ENCODE assay signal across 10 cellular contexts in the genomic region with DNA sequence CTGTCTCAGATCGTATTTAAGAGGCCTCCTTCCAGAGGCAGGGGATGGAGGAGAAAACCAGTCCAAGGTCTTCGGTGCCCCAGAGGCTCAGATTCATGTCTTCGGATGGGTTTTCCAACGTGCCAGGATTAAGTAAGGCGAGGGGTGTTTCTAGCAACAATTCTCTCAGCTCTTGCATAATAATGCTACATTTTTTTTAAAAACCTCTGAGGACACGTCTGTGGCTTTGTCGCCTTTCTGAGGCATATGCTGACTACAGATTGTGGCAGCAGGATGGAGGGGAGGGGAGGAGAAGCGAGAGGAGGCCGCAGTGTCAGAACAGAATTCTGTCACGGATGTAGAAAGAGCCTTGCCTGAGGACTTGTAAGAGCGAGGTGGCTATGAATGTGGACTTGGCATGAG. TPM values are rescaled to one million over a fixed set of nuclear protein-coding genes. Genes with fewer than 3 reads are reported as not detected.
DNase-seq lines count a peak whose midpoint lies in the region; ATAC-seq and FAIRE-seq lines count a peak whose summit lies in the region.
"Had no signal": no experiment of that assay in that cellular context is flagged by ENCODE, and none has a peak within 500 bp of the region (broad histone marks: within the 10 kb centered on the region; RNA-seq: fewer than 3 reads in every experiment).

No MANE protein-coding gene starts in this region.

- peaks cover 86% of the 10 kb centered on the region for H3K4me1 ChIP-seq in CD4-positive, CD25-positive, alpha-beta regulatory T cell (ENCODE audit: control insufficient read depth, insufficient read depth, low read length, poor library complexity, severe bottlenecking)

- H3K4me3 ChIP-seq in CD4-positive, CD25-positive, alpha-beta regulatory T cell (ENCODE audit: low read depth, low read length), result peak overlapping the region; percentile 85
- H3K4me3 ChIP-seq: SJSA1 had no signal

- peak; percentile 65 to 92 (median 86) for DNase-seq in CD4-positive, CD25-positive, alpha-beta regulatory T cell
- peak; percentile 67 for DNase-seq in NCI-H446 treated with DMSO at 0.1 percent for 48 hours (lab: John Stamatoyannopoulos, UW)
- DNase-seq in activated T-cell treated with anti-CD3 and anti-CD28 coated beads for 24 hours (ENCODE audit: low read depth), result peak; percentile 70
- peak; percentile 93 for DNase-seq in natural killer cell treated with Interleukin-12 subunit alpha and Interleukin-12 subunit beta and Interleukin-15 and Interleukin-18, amount 100 ng/mL, for 72 hours (ENCODE audit: low spot score)
- DNase-seq in superior temporal gyrus (ENCODE audit: extremely low spot score), result no peak
- no peak for DNase-seq in frontal cortex (ENCODE audit: low spot score in 2 of 2)
- DNase-seq in NCI-H526 treated with DMSO at 0.1 percent for 48 hours (lab: John Stamatoyannopoulos, UW), result no peak
- DNase-seq in GM19240 (ENCODE audit: insufficient read length, low spot score), result no peak

- peaks cover 6% of the 10 kb centered on the region for H3K27me3 Mint-ChIP-seq in CD4-positive, CD25-positive, alpha-beta regulatory T cell
- peaks cover 5 to 9% of the 10 kb centered on the region in 2 donors for H3K27me3 Mint-ChIP-seq in natural killer cell treated with Interleukin-12 subunit alpha and Interleukin-12 subunit beta and Interleukin-15 and Interleukin-18, amount 100 ng/mL, for 72 hours

- H3K27ac ChIP-seq in CD4-positive, CD25-positive, alpha-beta regulatory T cell (ENCODE audit: insufficient read depth, low read length, poor library complexity, severe bottlenecking), result peak overlapping the region; percentile 99
- H3K27ac ChIP-seq: SJSA1 had no signal

- H3K4me1 Mint-ChIP-seq in CD4-positive, CD25-positive, alpha-beta regulatory T cell, result peaks cover 15 to 92% (median 50%) of the 10 kb centered on the region in 4 donors
- H3K4me1 Mint-ChIP-seq in natural killer cell treated with Interleukin-12 subunit alpha and Interleukin-12 subunit beta and Interleukin-15 and Interleukin-18, amount 100 ng/mL, for 72 hours (ENCODE audit: low read depth in 2 of 2), result peaks cover 68 to 70% of the 10 kb centered on the region in 2 donors

- H3K4me3 Mint-ChIP-seq in CD4-positive, CD25-positive, alpha-beta regulatory T cell, result peak overlapping the region; percentile 93 to 95 (median 94)
- peak overlapping the region; percentile 68 for H3K4me3 Mint-ChIP-seq in natural killer cell treated with Interleukin-12 subunit alpha and Interleukin-12 subunit beta and Interleukin-15 and Interleukin-18, amount 100 ng/mL, for 72 hours

- H3K36me3 ChIP-seq in CD4-positive, CD25-positive, alpha-beta regulatory T cell (ENCODE audit: control insufficient read depth, insufficient read depth, low read length), result no peaks in the 10 kb centered on the region
- H3K36me3 ChIP-seq: SJSA1 had no signal

- no peaks in the 10 kb centered on the region for H3K27me3 ChIP-seq in CD4-positive, CD25-positive, alpha-beta regulatory T cell (ENCODE audit: control insufficient read depth, insufficient read depth, low read length)

- no peaks in the 10 kb centered on the region for H3K9me3 ChIP-seq in CD4-positive, CD25-positive, alpha-beta regulatory T cell (ENCODE audit: control insufficient read depth in 2 of 2, low read length in 2 of 2)
- H3K9me3 ChIP-seq: SJSA1 had no signal

- peak; percentile 46 to 65 for ATAC-seq in CD4-positive, CD25-positive, alpha-beta regulatory T cell (ENCODE audit: low read depth in 2 of 2)
- ATAC-seq in natural killer cell treated with Interleukin-12 subunit alpha and Interleukin-12 subunit beta and Interleukin-15 and Interleukin-18, amount 100 ng/mL, for 72 hours, result peak; percentile 91 to 96

- FAIRE-seq in frontal cortex (lab: Jason Lieb, UNC), result no peak
- FAIRE-seq: G401.6 had no signal

- H3K36me3 Mint-ChIP-seq in CD4-positive, CD25-positive, alpha-beta regulatory T cell, result peaks cover 3% of the 10 kb centered on the region
- no peaks in the 10 kb centered on the region for H3K36me3 Mint-ChIP-seq in natural killer cell treated with Interleukin-12 subunit alpha and Interleukin-12 subunit beta and Interleukin-15 and Interleukin-18, amount 100 ng/mL, for 72 hours

- H3K27ac Mint-ChIP-seq in CD4-positive, CD25-positive, alpha-beta regulatory T cell, result peak overlapping the region; percentile 99 to 100 (median 99)
- peak overlapping the region; percentile 81 to 82 for H3K27ac Mint-ChIP-seq in natural killer cell treated with Interleukin-12 subunit alpha and Interleukin-12 subunit beta and Interleukin-15 and Interleukin-18, amount 100 ng/mL, for 72 hours

- no peaks in the 10 kb centered on the region for H3K9me3 Mint-ChIP-seq in CD4-positive, CD25-positive, alpha-beta regulatory T cell
- H3K9me3 Mint-ChIP-seq in natural killer cell treated with Interleukin-12 subunit alpha and Interleukin-12 subunit beta and Interleukin-15 and Interleukin-18, amount 100 ng/mL, for 72 hours, result no peaks in the 10 kb centered on the region

RNA-seq across cellular contexts. Expression of gene CCDC167, which starts 17.7 kb away (rescaled TPM):
- total RNA-seq in CD4-positive, CD25-positive, alpha-beta regulatory T cell, result 43.6 TPM
- 100 to 1,000 TPM; 172 to 274 (median 229) TPM for polyA plus RNA-seq in CD4-positive, CD25-positive, alpha-beta regulatory T cell
- 10 to 100 TPM; 46.0 to 54.8 TPM for total RNA-seq in natural killer cell treated with Interleukin-12 subunit alpha and Interleukin-12 subunit beta and Interleukin-15 and Interleukin-18, amount 100 ng/mL, for 72 hours
- total RNA-seq in frontal cortex, result 17.5 TPM

Comparison
In these comparisons a context has a peak if more than half of its experiments do, and no peak if none do; other contexts are left out.
1. DNase-seq: peak in CD4-positive, CD25-positive, alpha-beta regulatory T cell (3 of 3), NCI-H446 treated with DMSO at 0.1 percent for 48 hours (single experiment), activated T-cell treated with anti-CD3 and anti-CD28 coated beads for 24 hours (single experiment) and natural killer cell treated with Interleukin-12 subunit alpha and Interleukin-12 subunit beta and Interleukin-15 and Interleukin-18, amount 100 ng/mL, for 72 hours (single experiment); none in superior temporal gyrus (single experiment), frontal cortex (0 of 2), NCI-H526 treated with DMSO at 0.1 percent for 48 hours (single experiment) and GM19240 (single experiment).